Comparison of ENCODE assay signal across 13 cellular contexts in genomic region chr11:44572884-44573283, GRCh38. TPM values are rescaled to one million over a fixed set of nuclear protein-coding genes. Genes with fewer than 3 reads are reported as not detected.
DNase-seq lines count a peak whose midpoint lies in the region; ATAC-seq, FAIRE-seq and TF ChIP-seq lines count a peak whose summit lies in the region.
"Had no signal": no experiment of that assay in that cellular context is flagged by ENCODE, and none has a peak within 500 bp of the region (broad histone marks: within the 10 kb centered on the region; RNA-seq: fewer than 3 reads in every experiment).

No MANE protein-coding gene starts in this region.

- peak; percentile 53 for DNase-seq in stimulated activated CD4-positive, alpha-beta T cell treated with anti-CD3 and anti-CD28 coated beads, Interleukin-1b, Interleukin-23, amount 100 ng/mL, for 48 hours
- DNase-seq in stimulated activated CD4-positive, alpha-beta T cell treated with anti-CD3 and anti-CD28 coated beads, Interleukin-4, amount 100 ng/mL, for 1 hour, result no peak
- peak; percentile 47 for DNase-seq in activated CD8-positive, alpha-beta T cell treated with anti-CD3 and anti-CD28 coated beads for 36 hours
- peak; percentile 37 for DNase-seq in iPS DF 6.9 (ENCODE audit: low read depth, low spot score)
- no peak for DNase-seq in NCI-H1436 treated with DMSO at 0.1 percent for 48 hours (lab: John Stamatoyannopoulos, UW)
- no peak for DNase-seq in H54 (ENCODE audit: insufficient read length, low spot score)
- DNase-seq: C1 segment of cervical spinal cord, uterus had no signal

- FAIRE-seq in H54 (lab: Jason Lieb, UNC), result no peak

- no peak overlapping the region for H3K4me3 ChIP-seq in iPS DF 6.9 (ENCODE audit: low read length)
- H3K4me3 ChIP-seq: GM23248, uterus had no signal

- H3K4me1 ChIP-seq in iPS DF 6.9 (ENCODE audit: control insufficient read depth, insufficient read depth, low read length), result no peaks in the 10 kb centered on the region
- H3K4me1 ChIP-seq: uterus had no signal

- no peaks in the 10 kb centered on the region for H3K36me3 ChIP-seq in iPS DF 6.9 (ENCODE audit: control insufficient read depth, insufficient read depth, low read length)
- H3K36me3 ChIP-seq: uterus had no signal

- H3K9me3 Mint-ChIP-seq in activated CD8-positive, alpha-beta T cell treated with anti-CD3 and anti-CD28 coated beads for 36 hours, result peaks cover 3% of the 10 kb centered on the region
- H3K9me3 Mint-ChIP-seq: brain, mesothelial cell of epicardium had no signal

- H3K9me3 ChIP-seq in iPS DF 6.9 (ENCODE audit: control insufficient read depth, insufficient read depth, low read length), result no peaks in the 10 kb centered on the region
- H3K9me3 ChIP-seq: uterus had no signal

- H3K4me3 Mint-ChIP-seq in activated CD8-positive, alpha-beta T cell treated with anti-CD3 and anti-CD28 coated beads for 36 hours, result peak overlapping the region; percentile 71
- H3K4me3 Mint-ChIP-seq: brain, mesothelial cell of epicardium had no signal

- POLR2A ChIA-PET in activated CD8-positive, alpha-beta T cell treated with anti-CD3 and anti-CD28 coated beads for 36 hours (lab: Charles Lee), result interaction anchor here (1.4 kb wide), 1 partner anchor 13 kb away, joined by 5 read pairs; no protein-coding TSS in a partner anchor

- peaks cover 83% of the 10 kb centered on the region for H3K36me3 Mint-ChIP-seq in activated CD8-positive, alpha-beta T cell treated with anti-CD3 and anti-CD28 coated beads for 36 hours (ENCODE audit: low read depth)
- H3K36me3 Mint-ChIP-seq: brain, mesothelial cell of epicardium had no signal

- H3K4me1 Mint-ChIP-seq in activated CD8-positive, alpha-beta T cell treated with anti-CD3 and anti-CD28 coated beads for 36 hours (ENCODE audit: low read depth), result peaks cover 93% of the 10 kb centered on the region

- CTCF ChIA-PET in activated CD8-positive, alpha-beta T cell treated with anti-CD3 and anti-CD28 coated beads for 36 hours (lab: Charles Lee), result interaction anchor here (2.6 kb wide), 1 partner anchor 16 kb away, joined by 10 read pairs; no protein-coding TSS in a partner anchor

- peak overlapping the region; percentile 100 for H3K27ac Mint-ChIP-seq in activated CD8-positive, alpha-beta T cell treated with anti-CD3 and anti-CD28 coated beads for 36 hours

- ATAC-seq in activated CD8-positive, alpha-beta T cell treated with anti-CD3 and anti-CD28 coated beads for 36 hours, result no peak
- ATAC-seq in GM18502 (IDR thresholded peaks at IDR 0.05; ENCODE audit: poor library complexity, unreplicated experiment) (no peak), HG02981 (IDR thresholded peaks at IDR 0.05; ENCODE audit: unreplicated experiment) (no peak)

- no peaks in the 10 kb centered on the region for H3K27me3 ChIP-seq in iPS DF 6.9 (ENCODE audit: control insufficient read depth, insufficient read depth, low read length)
- H3K27me3 ChIP-seq: uterus had no signal

- intact Hi-C loops in activated CD8-positive, alpha-beta T cell treated with anti-CD3 and anti-CD28 coated beads for 36 hours (cut with micrococcal nuclease), result no loop called here

- TF ChIP-seq POLR2A in H54 (IDR thresholded peaks at IDR 0.05; ENCODE audit: low read depth, low read length), result no peak

- no peak overlapping the region for H3K27ac ChIP-seq in iPS DF 6.9 (ENCODE audit: low read length)
- H3K27ac ChIP-seq: GM23248, uterus had no signal

- TF ChIP-seq CTCF in activated CD8-positive, alpha-beta T cell treated with anti-CD3 and anti-CD28 coated beads for 36 hours (IDR thresholded peaks at IDR 0.05), result no peak

- no CpG with 5 or more reads among the region's 16 CpGs for WGBS in iPS DF 6.9 (ENCODE audit: insufficient coverage, insufficient read length)

- no peaks in the 10 kb centered on the region for H3K27me3 Mint-ChIP-seq in activated CD8-positive, alpha-beta T cell treated with anti-CD3 and anti-CD28 coated beads for 36 hours
- H3K27me3 Mint-ChIP-seq: brain had no signal

RNA-seq across cellular contexts. Expression of gene CD82, which starts 7.4 kb away (rescaled TPM):
- 100 to 1,000 TPM; 289 to 319 TPM for total RNA-seq in activated CD8-positive, alpha-beta T cell treated with anti-CD3 and anti-CD28 coated beads for 36 hours

Comparison
In these comparisons a context has a peak if more than half of its experiments do, and no peak if none do; other contexts are left out.
1. DNase-seq: peak in stimulated activated CD4-positive, alpha-beta T cell treated with anti-CD3 and anti-CD28 coated beads, Interleukin-1b, Interleukin-23, amount 100 ng/mL, for 48 hours (single experiment), activated CD8-positive, alpha-beta T cell treated with anti-CD3 and anti-CD28 coated beads for 36 hours (single experiment) and iPS DF 6.9 (single experiment); none in stimulated activated CD4-positive, alpha-beta T cell treated with anti-CD3 and anti-CD28 coated beads, Interleukin-4, amount 100 ng/mL, for 1 hour (single experiment), NCI-H1436 treated with DMSO at 0.1 percent for 48 hours (single experiment) and H54 (single experiment).